ENCODE assay signal across 11 cellular contexts in the genomic region with DNA sequence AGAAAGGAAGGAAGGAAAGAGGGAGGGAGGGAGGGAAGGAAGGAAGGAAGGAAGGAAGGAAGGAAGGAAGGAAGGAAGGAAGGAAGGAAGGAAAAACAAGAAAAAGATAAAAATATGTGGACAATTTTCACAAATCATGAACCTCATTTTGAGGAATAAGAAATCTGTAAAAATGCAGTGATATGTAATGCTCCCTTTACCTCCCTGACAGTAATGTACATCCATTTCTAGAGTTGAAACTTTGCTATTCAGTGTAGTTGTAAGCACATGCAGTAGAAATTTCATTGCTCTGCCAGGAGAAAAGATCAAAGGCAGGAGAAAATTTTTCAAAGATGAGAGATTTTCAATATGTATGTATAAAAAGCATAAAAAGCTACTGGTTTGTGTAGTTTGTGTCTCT.
"Had no signal": no experiment of that assay in that cellular context is flagged by ENCODE, and none has a peak within 500 bp of the region (broad histone marks: within the 10 kb centered on the region; RNA-seq: fewer than 3 reads in every experiment).

No MANE protein-coding gene starts in this region.

- H2AFZ ChIP-seq: GM23248, GM23338 had no signal

- FAIRE-seq: H1, H54 had no signal

- H3K9ac ChIP-seq: GM23248 had no signal

- H3K4me1 ChIP-seq: HAP-1 had no signal

- DNase-seq: GM23248, GOT3, H7, H9, HCEC 1CT, HFFc6 had no signal

- H3K9me3 ChIP-seq: HAP-1 had no signal

- ATAC-seq: GM23338, HCT116 had no signal

- H3K4me3 ChIP-seq: GM23248, GM23338, HAP-1 had no signal

- H3K36me3 ChIP-seq: HAP-1 had no signal

- H3K27ac ChIP-seq: GM23248 had no signal

- H3K4me2 ChIP-seq: GM23338 had no signal
